17 cellular contexts compared by ENCODE assay signal in genomic region chr5:149586708-149587318, GRCh38. TPM values are rescaled to one million over a fixed set of nuclear protein-coding genes. Genes with fewer than 3 reads are reported as not detected.
A peak's percentile ranks its signal among the peaks of the same experiment; 100 is the strongest.
DNase-seq lines count a peak whose midpoint lies in the region; ATAC-seq and TF ChIP-seq lines count a peak whose summit lies in the region.
"Had no signal": no experiment of that assay in that cellular context is flagged by ENCODE, and none has a peak within 500 bp of the region (broad histone marks: within the 10 kb centered on the region; RNA-seq: fewer than 3 reads in every experiment).

No MANE protein-coding gene starts in this region.

- H3K4me1 Mint-ChIP-seq in type B pancreatic cell (ENCODE audit: unreplicated experiment) = peaks cover 11% of the 10 kb centered on the region

- no peak overlapping the region for H3K4me2 ChIP-seq in mammary epithelial cell (ENCODE audit: insufficient read depth, low read depth, low read length)
- H3K4me2 ChIP-seq: GM23338 had no signal

- no peaks in the 10 kb centered on the region for H3K27me3 ChIP-seq in mammary epithelial cell (ENCODE audit: insufficient read depth, low read length)
- H3K27me3 ChIP-seq in ovary = no peaks in the 10 kb centered on the region

- peak overlapping the region; percentile 61 for H3K4me3 Mint-ChIP-seq in type B pancreatic cell
- H3K4me3 Mint-ChIP-seq: activated B cell treated with CpG ODN at 0.5 μM for 24 hours; effector memory CD8-positive, alpha-beta T cell; GM23338 had no signal

- TF ChIP-seq EP300 in ovary (IDR thresholded peaks at IDR 0.05) = no peak

- no peaks in the 10 kb centered on the region for H3K36me3 Mint-ChIP-seq in activated naive CD4-positive, alpha-beta T cell treated with anti-CD3 and anti-CD28 coated beads, Interleukin-2, amount 50 U/mL, for 72 hours
- H3K36me3 Mint-ChIP-seq in type B pancreatic cell = peaks cover 4% of the 10 kb centered on the region

- H3K36me3 ChIP-seq in mammary epithelial cell (ENCODE audit: insufficient read depth, low read length) (no peaks in the 10 kb centered on the region), mucosa of descending colon (ENCODE audit: low read depth) (no peaks in the 10 kb centered on the region), ovary (no peaks in the 10 kb centered on the region)
- H3K36me3 ChIP-seq: neutrophil had no signal

- H3K9me3 ChIP-seq in mammary epithelial cell (replicated peaks; ENCODE audit: insufficient read depth, low read length) (no peaks in the 10 kb centered on the region), mucosa of descending colon (no peaks in the 10 kb centered on the region), ovary (no peaks in the 10 kb centered on the region)
- H3K9me3 ChIP-seq: neutrophil had no signal

- DNase-seq in activated naive CD4-positive, alpha-beta T cell treated with anti-CD3 and anti-CD28 coated beads, Interleukin-2, amount 50 U/mL, for 72 hours (ENCODE audit: low spot score in 2 of 2) = no peak
- no peak for DNase-seq in activated naive CD4-positive, alpha-beta T cell (lab: John Stamatoyannopoulos, UW)
- DNase-seq in mammary epithelial cell = peak; percentile 49
- DNase-seq in mucosa of descending colon = no peak
- no peak for DNase-seq in type B pancreatic cell (ENCODE audit: extremely low spot score, unreplicated experiment)
- no peak for DNase-seq in ovary
- DNase-seq: activated B cell treated with CpG ODN at 0.5 μM for 24 hours; DMS79; effector memory CD8-positive, alpha-beta T cell; NCI-H2107 had no signal

- H3K27ac Mint-ChIP-seq in activated naive CD4-positive, alpha-beta T cell treated with anti-CD3 and anti-CD28 coated beads, Interleukin-2, amount 50 U/mL, for 72 hours = no peak overlapping the region
- H3K27ac Mint-ChIP-seq in type B pancreatic cell = peak overlapping the region; percentile 93
- H3K27ac Mint-ChIP-seq: activated B cell treated with CpG ODN at 0.5 μM for 24 hours; activated T-helper 2 cell treated with anti-CD3 and anti-CD28 coated beads, Interferon-gamma antibody, Interleukin-2, Interleukin-4, amounts not matched to agents 10 μg/mL and 5 μg/mL and 100 μg/mL, durations not matched to agents 14 hours and 24 hours and 36 hours; effector memory CD8-positive, alpha-beta T cell; GM23338 had no signal

- H3K9me3 Mint-ChIP-seq in activated naive CD4-positive, alpha-beta T cell treated with anti-CD3 and anti-CD28 coated beads, Interleukin-2, amount 50 U/mL, for 72 hours = peaks cover 0 to 4% of the 10 kb centered on the region in 2 donors
- H3K9me3 Mint-ChIP-seq in type B pancreatic cell = peaks cover 5% of the 10 kb centered on the region
- H3K9me3 Mint-ChIP-seq: activated B cell treated with CpG ODN at 0.5 μM for 24 hours; activated T-helper 2 cell treated with anti-CD3 and anti-CD28 coated beads, Interferon-gamma antibody, Interleukin-2, Interleukin-4, amounts not matched to agents 10 μg/mL and 5 μg/mL and 100 μg/mL, durations not matched to agents 14 hours and 24 hours and 36 hours; effector memory CD8-positive, alpha-beta T cell; GM23338 had no signal

- no peaks in the 10 kb centered on the region for H3K27me3 Mint-ChIP-seq in type B pancreatic cell

- no peak for TF ChIP-seq CTCF in mammary epithelial cell (conservative IDR thresholded peaks at IDR 0.05 in 1 of 2, IDR thresholded peaks at IDR 0.05 in 1 of 2; ENCODE audit: extremely low read depth in 1 of 2, insufficient read depth in 1 of 2, low read depth in 1 of 2, low read length in 2 of 2)
- no peak for TF ChIP-seq CTCF in mucosa of descending colon (IDR thresholded peaks at IDR 0.05)
- no peak for TF ChIP-seq CTCF in type B pancreatic cell (conservative IDR thresholded peaks at IDR 0.05)
- TF ChIP-seq CTCF in ovary (IDR thresholded peaks at IDR 0.05) = no peak

- H4K20me1 ChIP-seq in mammary epithelial cell (ENCODE audit: insufficient read depth, low read length) = no peaks in the 10 kb centered on the region

- no peak overlapping the region for H3K9ac ChIP-seq in mammary epithelial cell (ENCODE audit: insufficient read depth, low read length)

- TF ChIP-seq POLR2A in ovary (IDR thresholded peaks at IDR 0.05) = no peak

- CTCF ChIA-PET in mammary epithelial cell (lab: Charles Lee; ENCODE audit: low non-redundant PET) = no interaction called here

- peaks cover 2% of the 10 kb centered on the region for H3K79me2 ChIP-seq in mammary epithelial cell (ENCODE audit: insufficient read depth, low read length)

- H3K4me1 ChIP-seq in mammary epithelial cell (ENCODE audit: insufficient read depth, low read length) (peaks cover under 1% of the 10 kb centered on the region), mucosa of descending colon (ENCODE audit: low read depth) (peaks cover 19% of the 10 kb centered on the region), ovary (ENCODE audit: insufficient read depth) (peaks cover 9% of the 10 kb centered on the region)

- intact Hi-C loops in mammary epithelial cell (cut with micrococcal nuclease) = no loop called here
- intact Hi-C loops in mucosa of descending colon (cut with DNase I, micrococcal nuclease) = no loop called here
- intact Hi-C loops in ovary (cut with DNase I) = no loop called here

- WGBS in mammary epithelial cell (ENCODE audit: low coverage, missing lambda C conversion rate) = 84% methylated on average over 1 of the region's 1 CpG
- WGBS in ovary, 3 donors = 94 to 100% (median 96%) methylated on average over 1 of the region's 1 CpG

- peak; percentile 74 to 92 for ATAC-seq in activated naive CD4-positive, alpha-beta T cell treated with anti-CD3 and anti-CD28 coated beads, Interleukin-2, amount 50 U/mL, for 72 hours
- peak; percentile 50 for ATAC-seq in mucosa of descending colon
- no peak for ATAC-seq in HG02759 (IDR thresholded peaks at IDR 0.05; ENCODE audit: unreplicated experiment)
- no peak for ATAC-seq in GM18520 (IDR thresholded peaks at IDR 0.05; ENCODE audit: unreplicated experiment)
- ATAC-seq: effector memory CD8-positive, alpha-beta T cell; GM23338; left lobe of liver had no signal

- in situ Hi-C loops in mammary epithelial cell (cut with MboI; ENCODE audit: low sequenced_read_pairs in 2 of 2) = no loop called here

- H3K4me3 ChIP-seq in mammary epithelial cell (replicated peaks in 1 of 3; ENCODE audit: insufficient read depth in 1 of 3, low read depth in 2 of 3, low read length in 3 of 3) (no peak overlapping the region), mucosa of descending colon (no peak overlapping the region), ovary (no peak overlapping the region)
- H3K4me3 ChIP-seq: GM23338 had no signal

- dilution Hi-C loops in mammary epithelial cell (cut with HindIII; ENCODE audit: low sequenced_read_pairs) = no loop called here

- H2AFZ ChIP-seq in mammary epithelial cell (ENCODE audit: low read depth, low read length) = no peak overlapping the region
- H2AFZ ChIP-seq: GM23338 had no signal

- no TSS peak for BruUV-seq in mammary epithelial cell (replicated peaks; lab: Mats Ljungman, UMichigan)

- H3K27ac ChIP-seq in mammary epithelial cell (ENCODE audit: insufficient read depth, low read depth, low read length) (no peak overlapping the region), ovary (no peak overlapping the region)
- H3K27ac ChIP-seq: HL-60, neutrophil had no signal

RNA-seq across cellular contexts. Expression of gene ARHGEF37, which starts 5.5 kb away (rescaled TPM):
- total RNA-seq in activated naive CD4-positive, alpha-beta T cell treated with anti-CD3 and anti-CD28 coated beads, Interleukin-2, amount 50 U/mL, for 72 hours = 1 to 10 TPM in 1 of 2 donors, under 1 TPM in 1; 0.41 to 1.8 TPM
- total RNA-seq in mammary epithelial cell (10 to 100 TPM; 11.0 to 35.2 TPM), mucosa of descending colon (10 to 100 TPM; 13.4 to 35.0 (median 24.6) TPM), type B pancreatic cell (ENCODE audit: low replicate concordance) (7.1 and 16.8 TPM in 2 replicates), ovary (1 to 10 TPM; 4.1 to 9.9 (median 6.2) TPM)
- polyA plus RNA-seq in mammary epithelial cell (5.1 TPM), ovary (1 to 10 TPM; 4.2 to 6.8 TPM)
- polyA minus RNA-seq in mammary epithelial cell = 7.6 TPM

RNA-seq across cellular contexts. Expression of gene CSNK1A1, which starts 35.6 kb away (rescaled TPM):
- 100 to 1,000 TPM; 148 to 197 TPM for total RNA-seq in activated naive CD4-positive, alpha-beta T cell treated with anti-CD3 and anti-CD28 coated beads, Interleukin-2, amount 50 U/mL, for 72 hours
- total RNA-seq in mammary epithelial cell = 100 to 1,000 TPM; 444 to 457 TPM
- polyA plus RNA-seq in mammary epithelial cell = 146 TPM
- 325 TPM for polyA minus RNA-seq in mammary epithelial cell
- 100 to 1,000 TPM; 200 to 233 (median 224) TPM for total RNA-seq in mucosa of descending colon
- total RNA-seq in type B pancreatic cell (ENCODE audit: low replicate concordance) = 224 and 294 TPM in 2 replicates
- 100 to 1,000 TPM in 6 of 7 donors, 10 to 100 TPM in 1; 96.2 to 233 (median 159) TPM for total RNA-seq in ovary
- polyA plus RNA-seq in ovary = 100 to 1,000 TPM in 1 of 2 donors, 10 to 100 TPM in 1; 64.1 to 136 TPM

Comparison
In these comparisons a context has a peak if more than half of its experiments do, and no peak if none do; other contexts are left out.
1. ATAC-seq: peak in activated naive CD4-positive, alpha-beta T cell treated with anti-CD3 and anti-CD28 coated beads, Interleukin-2, amount 50 U/mL, for 72 hours (2 of 2) and mucosa of descending colon (single experiment); none in HG02759 (single experiment) and GM18520 (single experiment).